26 cellular contexts compared by ENCODE assay signal in the genomic region with DNA sequence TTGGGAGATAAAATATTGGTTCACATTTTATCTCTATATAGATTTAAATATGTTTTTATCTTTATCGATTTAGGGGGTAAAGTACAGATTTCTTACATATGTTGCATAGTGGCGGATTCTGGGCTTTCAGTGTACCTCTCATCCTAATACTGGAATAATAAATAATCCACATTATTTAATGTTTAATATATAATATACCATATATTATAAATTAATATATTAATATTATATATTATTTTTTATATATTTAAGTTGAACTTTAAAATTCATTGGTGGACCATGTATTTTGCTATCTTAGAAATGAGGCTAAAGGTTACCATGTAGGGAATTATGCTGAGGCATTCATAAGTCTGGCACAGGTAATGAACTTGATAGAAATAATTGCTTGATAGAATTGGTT.
"Had no signal": no experiment of that assay in that cellular context is flagged by ENCODE, and none has a peak within 500 bp of the region (broad histone marks: within the 10 kb centered on the region; RNA-seq: fewer than 3 reads in every experiment).

No MANE protein-coding gene starts in this region.

- ATAC-seq: effector memory CD8-positive, alpha-beta T cell; esophagus mucosa; foreskin keratinocyte; gastrocnemius medialis; gastroesophageal sphincter; heart left ventricle; heart right ventricle had no signal

- H3K4me3 Mint-ChIP-seq: dendritic cell treated with granulocyte-macrophage colony-stimulating factor and Interleukin-4, amounts not matched to agents 40 ng/mL and 50 ng/mL, for 4 days; effector memory CD8-positive, alpha-beta T cell; endodermal cell had no signal

- H3K9me3 Mint-ChIP-seq: effector memory CD8-positive, alpha-beta T cell had no signal

- H3K27ac Mint-ChIP-seq: dendritic cell treated with granulocyte-macrophage colony-stimulating factor and Interleukin-4, amounts not matched to agents 40 ng/mL and 50 ng/mL, for 4 days; effector memory CD8-positive, alpha-beta T cell; endodermal cell had no signal

- DNase-seq: colonic mucosa; cortex of kidney; dermis blood vessel endothelial cell; dorsolateral prefrontal cortex; effector CD4-positive, alpha-beta T cell; effector CD8-positive, alpha-beta T cell; effector memory CD4-positive, alpha-beta T cell; effector memory CD8-positive, alpha-beta T cell; endodermal cell; erythroblast; esophagus squamous epithelium; foreskin fibroblast; foreskin keratinocyte; foreskin melanocyte; gastrocnemius medialis; glutamatergic neuron; head of caudate nucleus; heart left ventricle; heart right ventricle had no signal

- H3K27me3 Mint-ChIP-seq: dendritic cell treated with granulocyte-macrophage colony-stimulating factor and Interleukin-4, amounts not matched to agents 40 ng/mL and 50 ng/mL, for 4 days had no signal

- FAIRE-seq: colon, endometrium, endothelial cell of umbilical vein, frontal cortex had no signal
